Comparison of ENCODE assay signal across 15 cellular contexts in genomic region chr5:81326554-81326953, GRCh38. TPM values are rescaled to one million over a fixed set of nuclear protein-coding genes. Genes with fewer than 3 reads are reported as not detected.
DNase-seq lines count a peak whose midpoint lies in the region; ATAC-seq and TF ChIP-seq lines count a peak whose summit lies in the region.
"Had no signal": no experiment of that assay in that cellular context is flagged by ENCODE, and none has a peak within 500 bp of the region (broad histone marks: within the 10 kb centered on the region; RNA-seq: fewer than 3 reads in every experiment).

No MANE protein-coding gene starts in this region.

- H3K9me3 Mint-ChIP-seq in activated T-cell treated with anti-CD3 and anti-CD28 coated beads, Interleukin-2, amount 50 U/mL, for 24 hours: no peaks in the 10 kb centered on the region
- H3K9me3 Mint-ChIP-seq: CD4-positive, alpha-beta T cell had no signal

- H3K36me3 Mint-ChIP-seq in activated T-cell treated with anti-CD3 and anti-CD28 coated beads, Interleukin-2, amount 50 U/mL, for 24 hours (ENCODE audit: low read depth): no peaks in the 10 kb centered on the region

- H3K27me3 Mint-ChIP-seq in activated T-cell treated with anti-CD3 and anti-CD28 coated beads, Interleukin-2, amount 50 U/mL, for 24 hours: no peaks in the 10 kb centered on the region
- H3K27me3 Mint-ChIP-seq: CD4-positive, alpha-beta T cell had no signal

- no peaks in the 10 kb centered on the region for H3K4me1 Mint-ChIP-seq in activated T-cell treated with anti-CD3 and anti-CD28 coated beads, Interleukin-2, amount 50 U/mL, for 24 hours (ENCODE audit: low read depth)

- ATAC-seq in left lobe of liver (peak; percentile 13), HG02763 (IDR thresholded peaks at IDR 0.05; ENCODE audit: unreplicated experiment) (no peak)

- no peak overlapping the region for H3K27ac Mint-ChIP-seq in activated T-cell treated with anti-CD3 and anti-CD28 coated beads, Interleukin-2, amount 50 U/mL, for 24 hours
- H3K27ac Mint-ChIP-seq: CD4-positive, alpha-beta T cell had no signal

- no peak for TF ChIP-seq POLR2A in erythroblast (IDR thresholded peaks at IDR 0.05; ENCODE audit: low read length)

- no peak overlapping the region for H3K4me3 Mint-ChIP-seq in activated T-cell treated with anti-CD3 and anti-CD28 coated beads, Interleukin-2, amount 50 U/mL, for 24 hours
- H3K4me3 Mint-ChIP-seq: CD4-positive, alpha-beta T cell had no signal

- DNase-seq in ELR (ENCODE audit: low read depth) (peak; percentile 29), HCEC 1CT (peak; percentile 7), amniotic epithelial cell (ENCODE audit: low read depth) (peak; percentile 46), left lobe of liver (ENCODE audit: low spot score) (no peak), erythroblast (lab: John Stamatoyannopoulos, UW) (no peak)
- no peak for DNase-seq in activated T-cell treated with anti-CD3 and anti-CD28 coated beads, Interleukin-2, amount 50 U/mL, for 24 hours
- DNase-seq: CD4-positive, alpha-beta T cell; KG1; MG63; NCI-H2029; NCI-H446; NCI-H524 treated with DMSO at 0.1 percent for 48 hours; NCI-H774; SK-N-SH had no signal

RNA-seq across cellular contexts. Expression of gene ZCCHC9, which starts 25.2 kb away (rescaled TPM):
- 12.2 TPM for total RNA-seq in left lobe of liver

Comparison
In these comparisons a context has a peak if more than half of its experiments do, and no peak if none do; other contexts are left out.
1. DNase-seq: peak in ELR (single experiment), HCEC 1CT (single experiment) and amniotic epithelial cell (single experiment); none in left lobe of liver (single experiment), activated T-cell treated with anti-CD3 and anti-CD28 coated beads, Interleukin-2, amount 50 U/mL, for 24 hours (single experiment) and erythroblast (0 of 2).